In genomic region chr10:44167752-44168151, GRCh38 we compare ENCODE assay signal across 27 cellular contexts.
"Had no signal": no experiment of that assay in that cellular context is flagged by ENCODE, and none has a peak within 500 bp of the region (broad histone marks: within the 10 kb centered on the region; RNA-seq: fewer than 3 reads in every experiment).

No MANE protein-coding gene starts in this region.

- H3K27ac ChIP-seq: dorsolateral prefrontal cortex, epithelial cell of prostate, gastroesophageal sphincter, neural progenitor cell, parathyroid adenoma, suprapubic skin, transverse colon, upper lobe of right lung, vagina had no signal

- H3K9me3 ChIP-seq: gastroesophageal sphincter, suprapubic skin, transverse colon, upper lobe of right lung, vagina had no signal

- H3K36me3 ChIP-seq: gastroesophageal sphincter, neural progenitor cell, suprapubic skin, transverse colon, upper lobe of right lung, vagina had no signal

- DNase-seq: dorsolateral prefrontal cortex; effector CD4-positive, alpha-beta T cell; foreskin fibroblast; hypothalamus; immature natural killer cell; islet precursor cell; kidney glomerular epithelial cell; left colon; naive B cell; stimulated activated CD4-positive, alpha-beta T cell treated with anti-CD3 and anti-CD28 coated beads, Interleukin-12 subunit alpha, Interleukin-12 subunit beta, amount 100 ng/mL, for 4 hours; stimulated activated CD4-positive, alpha-beta T cell treated with anti-CD3 and anti-CD28 coated beads, Interleukin-1b, Interleukin-23, amount 100 ng/mL, for 48 hours; stimulated activated CD4-positive, alpha-beta T cell treated with anti-CD3 and anti-CD28 coated beads, Interleukin-4, amount 100 ng/mL, for 1 hour; stimulated activated CD8-positive, alpha-beta memory T cell treated with anti-CD3 and anti-CD28 coated beads, Interleukin-4, amount 100 ng/mL, for 48 hours; stimulated activated naive CD4-positive, alpha-beta T cell; stimulated activated naive CD8-positive, alpha-beta T cell treated with anti-CD3 and anti-CD28 coated beads, Interleukin-15, amount 100 ng/mL, for 72 hours; transverse colon; upper lobe of right lung had no signal

- H3K27me3 ChIP-seq: gastroesophageal sphincter, neural progenitor cell, suprapubic skin, transverse colon, upper lobe of right lung, vagina had no signal

- FAIRE-seq: colon had no signal

- H3K79me2 ChIP-seq: parathyroid adenoma had no signal

- H3K4me1 ChIP-seq: suprapubic skin, transverse colon, upper lobe of right lung, vagina had no signal

- H3K4me3 ChIP-seq: dorsolateral prefrontal cortex, gastroesophageal sphincter, lung, neural progenitor cell, smooth muscle cell, suprapubic skin, transverse colon, upper lobe of right lung, vagina had no signal

- H3K9ac ChIP-seq: neural progenitor cell, parathyroid adenoma had no signal

- ATAC-seq: esophagus mucosa; gastroesophageal sphincter; left colon; stimulated activated naive CD8-positive, alpha-beta T cell treated with anti-CD3 and anti-CD28 coated beads, Interleukin-15, amount 100 ng/mL, for 72 hours; upper lobe of right lung had no signal

- H3K4me2 ChIP-seq: neural progenitor cell, smooth muscle cell had no signal

- H2AFZ ChIP-seq: neural progenitor cell, parathyroid adenoma had no signal
